21 cellular contexts compared by ENCODE assay signal in the genomic region with DNA sequence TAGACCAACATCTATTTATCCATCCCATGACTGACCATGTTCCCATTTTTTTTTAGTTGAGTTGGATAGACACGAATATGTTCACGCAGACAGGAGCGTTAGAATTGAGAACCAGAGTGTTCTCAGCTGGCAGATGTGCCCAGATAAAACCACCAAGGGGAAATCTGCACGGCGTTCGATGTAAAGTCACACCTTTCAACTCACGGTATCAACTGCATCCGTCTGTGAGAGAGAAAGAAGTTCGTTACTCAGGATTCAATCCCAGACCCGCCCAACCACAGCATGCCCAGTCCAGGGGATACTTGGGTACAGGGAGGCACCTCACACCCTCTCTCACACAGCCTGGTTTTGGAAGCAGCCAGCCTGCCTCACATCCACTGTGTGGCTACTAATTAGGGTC. TPM values are rescaled to one million over a fixed set of nuclear protein-coding genes. Genes with fewer than 3 reads are reported as not detected.
DNase-seq lines count a peak whose midpoint lies in the region; ATAC-seq lines count a peak whose summit lies in the region.
"Had no signal": no experiment of that assay in that cellular context is flagged by ENCODE, and none has a peak within 500 bp of the region (broad histone marks: within the 10 kb centered on the region; RNA-seq: fewer than 3 reads in every experiment).

No MANE protein-coding gene starts in this region.

- no peaks in the 10 kb centered on the region for H3K4me1 ChIP-seq in trophoblast cell (ENCODE audit: control insufficient read depth in 1 of 2, insufficient read depth in 2 of 2, low read length in 2 of 2)
- H3K4me1 ChIP-seq: breast epithelium had no signal

- no peaks in the 10 kb centered on the region for H3K9me3 ChIP-seq in KOPT-K1 (ENCODE audit: insufficient read depth, low read length, poor library complexity, severe bottlenecking)
- peaks cover 4% of the 10 kb centered on the region for H3K9me3 ChIP-seq in trophoblast cell (ENCODE audit: insufficient read depth, low read depth, low read length)
- H3K9me3 ChIP-seq: BLaER1 treated with 17β-estradiol and CSF1 and Interleukin-3, amounts not matched to agents 10 nM and 100 nM; breast epithelium had no signal

- peak overlapping the region; percentile 22 for H3K27ac Mint-ChIP-seq in activated T-cell treated with anti-CD3 and anti-CD28 coated beads, Interleukin-2, amount 50 U/mL, for 72 hours
- H3K27ac Mint-ChIP-seq in activated naive CD8-positive, alpha-beta T cell treated with anti-CD3 and anti-CD28 coated beads, Interleukin-2, amount 10 ng/mL, durations not matched to agents 7 days and 5 days = peak overlapping the region; percentile 66
- peak overlapping the region; percentile 43 to 87 for H3K27ac Mint-ChIP-seq in stimulated activated naive CD8-positive, alpha-beta T cell treated with anti-CD3 and anti-CD28 coated beads, Interleukin-15, amount 100 ng/mL, for 72 hours
- H3K27ac Mint-ChIP-seq: HFFc6 had no signal

- peaks cover 85% of the 10 kb centered on the region for H3K4me1 Mint-ChIP-seq in activated T-cell treated with anti-CD3 and anti-CD28 coated beads, Interleukin-2, amount 50 U/mL, for 72 hours (ENCODE audit: low read depth)
- H3K4me1 Mint-ChIP-seq in activated naive CD8-positive, alpha-beta T cell treated with anti-CD3 and anti-CD28 coated beads, Interleukin-2, amount 10 ng/mL, durations not matched to agents 7 days and 5 days = peaks cover 64% of the 10 kb centered on the region
- H3K4me1 Mint-ChIP-seq in stimulated activated naive CD8-positive, alpha-beta T cell treated with anti-CD3 and anti-CD28 coated beads, Interleukin-15, amount 100 ng/mL, for 72 hours = peaks cover 100% of the 10 kb centered on the region

- H3K18ac ChIP-seq in trophoblast cell (ENCODE audit: low read length) = no peak overlapping the region

- H2AK5ac ChIP-seq in trophoblast cell (ENCODE audit: low read length) = no peak overlapping the region

- no peaks in the 10 kb centered on the region for H3K27me3 ChIP-seq in trophoblast cell (ENCODE audit: insufficient read depth, low read length)
- H3K27me3 ChIP-seq: BLaER1 treated with 17β-estradiol and CSF1 and Interleukin-3, amounts not matched to agents 10 nM and 100 nM had no signal

- H3K79me1 ChIP-seq in trophoblast cell (ENCODE audit: low read length) = no peaks in the 10 kb centered on the region

- no peak overlapping the region for H4K8ac ChIP-seq in trophoblast cell (ENCODE audit: low read depth, low read length)

- H4K91ac ChIP-seq in trophoblast cell (ENCODE audit: low read depth, low read length) = no peak overlapping the region

- H3K4me2 ChIP-seq in trophoblast cell (ENCODE audit: low read length) = no peak overlapping the region

- no CpG with 5 or more reads among the region's 10 CpGs for WGBS in trophoblast cell (ENCODE audit: extremely low coverage, insufficient coverage, insufficient read length)

- H3K4ac ChIP-seq in trophoblast cell (ENCODE audit: low read depth, low read length) = no peak overlapping the region

- H3K14ac ChIP-seq in trophoblast cell (ENCODE audit: low read length) = no peak overlapping the region

- H3K4me3 ChIP-seq in trophoblast cell (ENCODE audit: low read depth, low read length) = no peak overlapping the region
- H3K4me3 ChIP-seq: BLaER1 treated with 17β-estradiol and CSF1 and Interleukin-3, amounts not matched to agents 10 nM and 100 nM; breast epithelium had no signal

- no peak overlapping the region for H2BK12ac ChIP-seq in trophoblast cell (ENCODE audit: low read length)

- no peaks in the 10 kb centered on the region for H3K9me3 Mint-ChIP-seq in activated T-cell treated with anti-CD3 and anti-CD28 coated beads, Interleukin-2, amount 50 U/mL, for 72 hours
- no peaks in the 10 kb centered on the region for H3K9me3 Mint-ChIP-seq in activated naive CD8-positive, alpha-beta T cell treated with anti-CD3 and anti-CD28 coated beads, Interleukin-2, amount 10 ng/mL, durations not matched to agents 7 days and 5 days
- H3K9me3 Mint-ChIP-seq in stimulated activated naive CD8-positive, alpha-beta T cell treated with anti-CD3 and anti-CD28 coated beads, Interleukin-15, amount 100 ng/mL, for 72 hours = no peaks in the 10 kb centered on the region
- H3K9me3 Mint-ChIP-seq: HFFc6 had no signal

- H3K36me3 ChIP-seq in KOPT-K1 (ENCODE audit: insufficient read depth, low read length) = peaks cover 77% of the 10 kb centered on the region
- no peaks in the 10 kb centered on the region for H3K36me3 ChIP-seq in trophoblast cell (ENCODE audit: control insufficient read depth in 1 of 2, insufficient read depth in 2 of 2, low read length in 2 of 2)
- H3K36me3 ChIP-seq: BLaER1 treated with 17β-estradiol and CSF1 and Interleukin-3, amounts not matched to agents 10 nM and 100 nM; breast epithelium had no signal

- H3K36me3 Mint-ChIP-seq in activated T-cell treated with anti-CD3 and anti-CD28 coated beads, Interleukin-2, amount 50 U/mL, for 72 hours (ENCODE audit: insufficient read depth in 2 of 2) = peaks cover 2 to 8% of the 10 kb centered on the region in 2 donors
- H3K36me3 Mint-ChIP-seq in activated naive CD8-positive, alpha-beta T cell treated with anti-CD3 and anti-CD28 coated beads, Interleukin-2, amount 10 ng/mL, durations not matched to agents 7 days and 5 days = peaks cover 46% of the 10 kb centered on the region

- POLR2A ChIA-PET in activated naive CD8-positive, alpha-beta T cell treated with anti-CD3 and anti-CD28 coated beads, Interleukin-2, amount 10 ng/mL, durations not matched to agents 7 days and 5 days (lab: Charles Lee) = interaction anchor here (2.7 to 5.4 kb wide), 3 partner anchors 11 to 28 kb away, joined by 22 to 49 read pairs (median 31); a partner anchor contains a TSS

- H2AFZ ChIP-seq in trophoblast cell (ENCODE audit: insufficient read depth, low read length, poor library complexity) = no peak overlapping the region

- no peaks in the 10 kb centered on the region for H3K79me2 ChIP-seq in trophoblast cell (ENCODE audit: control insufficient read depth, insufficient read depth, low read length, poor library complexity)

- H3K9ac ChIP-seq in trophoblast cell (ENCODE audit: low read length) = no peak overlapping the region
- H3K9ac ChIP-seq: BLaER1 treated with 17β-estradiol and CSF1 and Interleukin-3, amounts not matched to agents 10 nM and 100 nM had no signal

- no peak overlapping the region for H2BK5ac ChIP-seq in trophoblast cell (ENCODE audit: low read depth, low read length, poor library complexity)

- no peaks in the 10 kb centered on the region for H3K27me3 Mint-ChIP-seq in activated T-cell treated with anti-CD3 and anti-CD28 coated beads, Interleukin-2, amount 50 U/mL, for 72 hours (ENCODE audit: low read depth)
- no peaks in the 10 kb centered on the region for H3K27me3 Mint-ChIP-seq in activated naive CD8-positive, alpha-beta T cell treated with anti-CD3 and anti-CD28 coated beads, Interleukin-2, amount 10 ng/mL, durations not matched to agents 7 days and 5 days
- H3K27me3 Mint-ChIP-seq in stimulated activated naive CD8-positive, alpha-beta T cell treated with anti-CD3 and anti-CD28 coated beads, Interleukin-15, amount 100 ng/mL, for 72 hours = no peaks in the 10 kb centered on the region

- no peak overlapping the region for H4K12ac ChIP-seq in trophoblast cell (ENCODE audit: low read depth, low read length)

- peak overlapping the region; percentile 98 for H3K27ac ChIP-seq in KOPT-K1 (ENCODE audit: low read depth, low read length, poor library complexity, severe bottlenecking)
- H3K27ac ChIP-seq in trophoblast cell (ENCODE audit: low read depth, low read length) = no peak overlapping the region
- H3K27ac ChIP-seq: BLaER1 treated with 17β-estradiol and CSF1 and Interleukin-3, amounts not matched to agents 10 nM and 100 nM; breast epithelium had no signal

- no peak for DNase-seq in activated T-cell treated with anti-CD3 and anti-CD28 coated beads, Interleukin-2, amount 50 U/mL, for 72 hours
- no peak for DNase-seq in activated T-cell treated with anti-CD3 and anti-CD28 coated beads, Interleukin-2, amount 50 U/mL, for 1 hour
- peak; percentile 25 for DNase-seq in activated naive CD8-positive, alpha-beta T cell treated with anti-CD3 and anti-CD28 coated beads, Interleukin-2, amount 10 ng/mL, durations not matched to agents 7 days and 5 days
- DNase-seq in stimulated activated naive CD8-positive, alpha-beta T cell treated with anti-CD3 and anti-CD28 coated beads, Interleukin-15, amount 100 ng/mL, for 72 hours = no peak
- no peak for DNase-seq in mucosa of gallbladder (ENCODE audit: low spot score)
- no peak for DNase-seq in trophoblast cell
- DNase-seq: activated T-cell treated with anti-CD3 and anti-CD28 coated beads for 4 hours; amniotic stem cell; HFFc6; NCI-H1092; NCI-H2029; OCI-M1; SHP77 treated with DMSO at 0.1 percent for 48 hours; stimulated activated CD4-positive, alpha-beta T cell treated with anti-CD3 and anti-CD28 coated beads, Interleukin-4, amount 100 ng/mL, for 24 hours; stimulated activated naive CD4-positive, alpha-beta T cell treated with Interleukin-2 at 50 U/mL for 16 hours; SW 1271 had no signal

- ATAC-seq in activated T-cell treated with anti-CD3 and anti-CD28 coated beads, Interleukin-2, amount 50 U/mL, for 72 hours (replicated peaks in 1 of 2) = peak in 1 of 2 donors; percentile 31
- no peak for ATAC-seq in activated naive CD8-positive, alpha-beta T cell treated with anti-CD3 and anti-CD28 coated beads, Interleukin-2, amount 10 ng/mL, durations not matched to agents 7 days and 5 days (ENCODE audit: low read depth)
- ATAC-seq in stimulated activated naive CD8-positive, alpha-beta T cell treated with anti-CD3 and anti-CD28 coated beads, Interleukin-15, amount 100 ng/mL, for 72 hours = peak; percentile 30

- H2BK120ac ChIP-seq in trophoblast cell (ENCODE audit: insufficient read depth, low read length, poor library complexity) = no peak overlapping the region

- H3K4me3 Mint-ChIP-seq in activated T-cell treated with anti-CD3 and anti-CD28 coated beads, Interleukin-2, amount 50 U/mL, for 72 hours = peak overlapping the region in 1 of 2 donors; percentile 44
- H3K4me3 Mint-ChIP-seq in activated naive CD8-positive, alpha-beta T cell treated with anti-CD3 and anti-CD28 coated beads, Interleukin-2, amount 10 ng/mL, durations not matched to agents 7 days and 5 days = no peak overlapping the region
- H3K4me3 Mint-ChIP-seq in stimulated activated naive CD8-positive, alpha-beta T cell treated with anti-CD3 and anti-CD28 coated beads, Interleukin-15, amount 100 ng/mL, for 72 hours = peak overlapping the region in 1 of 2 donors; percentile 75
- H3K4me3 Mint-ChIP-seq: HFFc6 had no signal

- no peak overlapping the region for H3K23ac ChIP-seq in trophoblast cell (ENCODE audit: low read length)

RNA-seq across cellular contexts. Expression of a gene that starts 26.1 kb away (rescaled TPM):
- 10 to 100 TPM; 92.6 to 93.8 TPM for total RNA-seq in activated T-cell treated with anti-CD3 and anti-CD28 coated beads, Interleukin-2, amount 50 U/mL, for 72 hours
- total RNA-seq in activated naive CD8-positive, alpha-beta T cell treated with anti-CD3 and anti-CD28 coated beads, Interleukin-2, amount 10 ng/mL, durations not matched to agents 7 days and 5 days = 100 to 1,000 TPM; 174 to 184 TPM
- 2.9 TPM for total RNA-seq in mucosa of gallbladder
- polyA plus RNA-seq in trophoblast cell (2013) = 0.04 and 0.08 TPM in 2 replicates
- total RNA-seq: HFFc6, LHCN-M2, mammary epithelial cell had no signal
- polyA plus RNA-seq: mammary epithelial cell had no signal

Comparison
In these comparisons a context has a peak if more than half of its experiments do, and no peak if none do; other contexts are left out.
1. RNA of a gene that starts 26.1 kb away (total RNA-seq): 174 to 184 TPM in activated naive CD8-positive, alpha-beta T cell treated with anti-CD3 and anti-CD28 coated beads, Interleukin-2, amount 10 ng/mL, durations not matched to agents 7 days and 5 days and 92.6 to 93.8 TPM in activated T-cell treated with anti-CD3 and anti-CD28 coated beads, Interleukin-2, amount 50 U/mL, for 72 hours; 2.9 TPM in mucosa of gallbladder (single experiment); every median in the first group is over 10 times any median in the second.
2. Peak in every context shown above with its lines, with median percentiles within 50 percentile points of each other: H3K27ac Mint-ChIP-seq.